11 cellular contexts compared by ENCODE assay signal in genomic region chr5:97167435-97167834, GRCh38. TPM values are rescaled to one million over a fixed set of nuclear protein-coding genes. Genes with fewer than 3 reads are reported as not detected.
DNase-seq lines count a peak whose midpoint lies in the region; ATAC-seq, FAIRE-seq and TF ChIP-seq lines count a peak whose summit lies in the region.
"Had no signal": no experiment of that assay in that cellular context is flagged by ENCODE, and none has a peak within 500 bp of the region (broad histone marks: within the 10 kb centered on the region; RNA-seq: fewer than 3 reads in every experiment).

No MANE protein-coding gene starts in this region.

- RAD21 ChIA-PET in GM12878 (lab: Charles Lee; ENCODE audit: unreplicated experiment), result interaction anchor here (1.1 to 1.4 kb wide), 4 partner anchors 25 to 415 kb away, joined by 3 to 4 read pairs (median 4); partner anchors contain the start of gene LIX1

- H3K9me3 ChIP-seq in GM12878 (replicated peaks; ENCODE audit: control insufficient read depth, insufficient read depth, low read length), result no peaks in the 10 kb centered on the region

- H3K79me2 ChIP-seq in GM12878 (ENCODE audit: control insufficient read depth, insufficient read depth, low read length), result no peaks in the 10 kb centered on the region; the same call in 1 of the 2 replicates

- intact Hi-C loops in GM12878 (cut with micrococcal nuclease; ENCODE audit: unreplicated experiment), result no loop called here

- H3K9ac ChIP-seq in GM12878 (ENCODE audit: control insufficient read depth, insufficient read depth, low read length), result peak overlapping the region; percentile 48

- H3K4me3 ChIP-seq in GM12865 (ENCODE audit: low read depth, low read length), result peak overlapping the region; percentile 39
- peak overlapping the region; percentile 9; the same call in 1 of the 2 replicates for H3K4me3 ChIP-seq in GM12878

- ATAC-seq in GM19395 (IDR thresholded peaks at IDR 0.05; ENCODE audit: unreplicated experiment) (peak; percentile 84), HG03139 (IDR thresholded peaks at IDR 0.05; ENCODE audit: unreplicated experiment) (peak; percentile 52), GM12878 (peak; percentile 89)

- H4K20me1 ChIP-seq in GM12878 (ENCODE audit: control insufficient read depth, insufficient read depth), result no peaks in the 10 kb centered on the region

- H3K27me3 ChIP-seq in GM12878 (replicated peaks in 1 of 2; ENCODE audit: control insufficient read depth in 2 of 2, insufficient read depth in 2 of 2, low read length in 1 of 2), result no peaks in the 10 kb centered on the region

- WGBS in GM12878 (ENCODE audit: insufficient coverage, insufficient replicate concordance, low lambda C conversion rate, missing lambda C conversion rate), result 0% methylated on average over 6 of the region's 6 CpGs

- no peak for TF ChIP-seq CTCF in GM12865 (IDR thresholded peaks at IDR 0.05; ENCODE audit: insufficient read depth, low read depth, low read length, missing control alignments)
- TF ChIP-seq CTCF in GM12878 (IDR thresholded peaks at IDR 0.05 in 2 of 3, conservative IDR thresholded peaks at IDR 0.05 in 1 of 3; ENCODE audit: control insufficient read depth in 2 of 3, extremely low read depth in 1 of 3, insufficient read depth in 1 of 3, low read depth in 3 of 3, low read length in 3 of 3), result no peak

- CTCF ChIA-PET in GM12878 (lab: Yijun Ruan, JAX), result interaction anchor here (0.9 to 15.3 kb wide), 7 partner anchors 28 to 553 kb away, joined by 3 to 223 read pairs (median 11); partner anchors contain the start of gene LIX1

- TSS peak; percentile 15 for BruUV-seq in GM12878 (replicated peaks; lab: Mats Ljungman, UMichigan)

- POLR2A ChIA-PET in GM12878 (lab: Charles Lee), result interaction anchor here (0.6 to 1.6 kb wide), 2 partner anchors 13 to 1404 kb away, joined by 3 read pairs; no protein-coding TSS in a partner anchor

- H3K36me3 ChIP-seq in GM12878 (ENCODE audit: control insufficient read depth in 2 of 2, insufficient read depth in 2 of 2, low read length in 1 of 2), result peaks cover 2 to 16% of the 10 kb centered on the region in 2 experiments; a peak in 3 of 4 replicates

- peaks cover 6% of the 10 kb centered on the region; the same call in 1 of the 2 replicates for H3K4me1 ChIP-seq in GM12878 (ENCODE audit: control insufficient read depth, insufficient read depth, low read length)

- SMC1A ChIA-PET in GM12878 (lab: Charles Lee; ENCODE audit: uncharacterized antibody, unreplicated experiment), result interaction anchor here (0.6 to 14.7 kb wide), 9 partner anchors 13 to 417 kb away, joined by 3 to 178 read pairs (median 4); partner anchors contain the start of genes LIX1 and RIOK2

- H3K4me2 ChIP-seq in GM12878 (ENCODE audit: control insufficient read depth, insufficient read depth), result peak overlapping the region; percentile 80

- in situ Hi-C loops in GM12878 (cut with MboI), result loop anchor here (10.0 kb wide), 1 partner anchor 553 kb away; no protein-coding TSS in a partner anchor

- H2AFZ ChIP-seq in GM12878 (ENCODE audit: control insufficient read depth, low read depth, low read length), result peak overlapping the region; percentile 21

- TF ChIP-seq EP300 in GM12878 (IDR thresholded peaks at IDR 0.05; ENCODE audit: borderline replicate concordance in 1 of 2, control insufficient read depth in 1 of 2, low read depth in 2 of 2, low read length in 2 of 2), result no peak

- TF ChIP-seq RAD21 in GM12878 (IDR thresholded peaks at IDR 0.05; ENCODE audit: insufficient read depth, low read depth, low read length), result no peak

- FAIRE-seq in GM12878 (lab: Jason Lieb, UNC), result peak; percentile 23
- FAIRE-seq: bronchial epithelial cell had no signal

- DNase-seq in GM12865 (ENCODE audit: low read depth), result peak; percentile 51
- DNase-seq in GM12878 (ENCODE audit: low read depth, low spot score), result peak; percentile 51
- DNase-seq in HK-2 (ENCODE audit: unreplicated experiment), result no peak
- DNase-seq in hippocampal formation (lab: John Stamatoyannopoulos, UW), result no peak
- no peak for DNase-seq in stimulated activated CD4-positive, alpha-beta T cell treated with anti-CD3 and anti-CD28 coated beads, Interleukin-1b, Interleukin-23, amount 100 ng/mL, for 48 hours
- DNase-seq in activated effector memory CD4-positive, alpha-beta T cell treated with anti-CD3 and anti-CD28 coated beads, Interleukin-2, amount 50 U/mL, for 16 hours, result no peak

- TF ChIP-seq POLR2A in GM12878 (IDR thresholded peaks at IDR 0.05; ENCODE audit: low read depth, low read length), result no peak

- H3K27ac ChIP-seq in GM12878 (ENCODE audit: control insufficient read depth, insufficient read depth), result peak overlapping the region; percentile 58

TF ChIP-seq in GM12878, 131 proteins besides CTCF, POLR2A, EP300 and RAD21 (continues in another document):
- TF ChIP-seq NBN (IDR thresholded peaks at IDR 0.05) (peak; percentile 53; the same call in 1 of the 2 replicates), YBX1 (IDR thresholded peaks at IDR 0.05) (no peak), ZBTB40 (IDR thresholded peaks at IDR 0.05; ENCODE audit: borderline replicate concordance) (no peak), ZNF24 (IDR thresholded peaks at IDR 0.05) (peak; percentile 56; the same call in 1 of the 2 replicates)

RNA-seq across cellular contexts. Expression of gene RIOK2, which starts 15.6 kb away (rescaled TPM):
- total RNA-seq in GM12878 (2013; cell fraction: nucleolus; rRNA removed), result 59.5 and 71.9 TPM in 2 replicates
- total RNA-seq in GM12878 (2014; rRNA removed), result 27.3 and 32.9 TPM in 2 replicates
- 35.1 and 37.5 TPM in 2 replicates for total RNA-seq in GM12878 (2014; rRNA removed; fragmentation: Illumina TruSeq; extraction: Trizol)
- 29.0 and 31.2 TPM in 2 replicates for total RNA-seq in GM12878 (2021)
- polyA plus RNA-seq in GM12878 (2011; ENCODE audit: low read depth), result 10.4 TPM
- polyA plus RNA-seq in GM12878 (2011; rRNA removed), result 27.1 and 57.9 TPM in 2 replicates
- polyA plus RNA-seq in GM12878 (2011; cell fraction: cytosol; rRNA removed), result 4.5 and 4.9 TPM in 2 replicates
- 12.7 and 14.3 TPM in 2 replicates for polyA plus RNA-seq in GM12878 (2011; cell fraction: nucleus; rRNA removed)
- polyA plus RNA-seq in GM12878 (2012), result 19.4 and 23.0 TPM in 2 replicates
- polyA plus RNA-seq in GM12878 (2014; fragmentation: Illumina TruSeq; extraction: Trizol), result 23.0 and 30.5 TPM in 2 replicates
- polyA plus RNA-seq in GM12878 (2014; fragmentation: Nextera tagmentation; extraction: Ambion mirVana), result 10 to 100 TPM; 55.9 to 59.3 TPM
- 23.9 and 26.1 TPM in 2 replicates for polyA plus RNA-seq in GM12878 (2014; rRNA removed)
- polyA plus RNA-seq in GM12878 (2016; fragmentation: Nextera tagmentation; extraction: Ambion mirVana), result 10 to 100 TPM; 64.7 to 69.1 TPM
- 26.0 and 29.9 TPM in 2 replicates for polyA minus RNA-seq in GM12878 (2011; rRNA and poly(A)+ RNA removed)
- 4.3 and 10.9 TPM in 2 replicates for polyA minus RNA-seq in GM12878 (2011; cell fraction: cytosol; rRNA and poly(A)+ RNA removed)
- polyA minus RNA-seq in GM12878 (2011; cell fraction: nucleus; rRNA and poly(A)+ RNA removed), result 36.9 and 80.7 TPM in 2 replicates

RNA-seq across cellular contexts. Expression of gene LIX1, which starts 25.0 kb away (rescaled TPM):
- total RNA-seq in GM12878 (2013; cell fraction: nucleolus; rRNA removed), result not detected in 2 replicates
- not detected in 2 replicates for total RNA-seq in GM12878 (2014; rRNA removed)
- 0.05 TPM in 1 of 2 replicates, not detected in the other for total RNA-seq in GM12878 (2014; rRNA removed; fragmentation: Illumina TruSeq; extraction: Trizol)
- not detected in 2 replicates for total RNA-seq in GM12878 (2021)
- not detected for polyA plus RNA-seq in GM12878 (2011; ENCODE audit: low read depth)
- polyA plus RNA-seq in GM12878 (2011; rRNA removed), result not detected in 2 replicates
- polyA plus RNA-seq in GM12878 (2011; cell fraction: cytosol; rRNA removed), result not detected in 2 replicates
- not detected in 2 replicates for polyA plus RNA-seq in GM12878 (2011; cell fraction: nucleus; rRNA removed)
- 0.03 and 0.05 TPM in 2 replicates for polyA plus RNA-seq in GM12878 (2012)
- 0.07 TPM in 1 of 2 replicates, not detected in the other for polyA plus RNA-seq in GM12878 (2014; fragmentation: Illumina TruSeq; extraction: Trizol)
- polyA plus RNA-seq in GM12878 (2014; fragmentation: Nextera tagmentation; extraction: Ambion mirVana), result under 1 TPM; 0.02 TPM
- not detected in 2 replicates for polyA plus RNA-seq in GM12878 (2014; rRNA removed)
- under 1 TPM; 0.04 to 0.05 TPM for polyA plus RNA-seq in GM12878 (2016; fragmentation: Nextera tagmentation; extraction: Ambion mirVana)
- polyA minus RNA-seq in GM12878 (2011; rRNA and poly(A)+ RNA removed), result not detected in 2 replicates
- not detected in 2 replicates for polyA minus RNA-seq in GM12878 (2011; cell fraction: cytosol; rRNA and poly(A)+ RNA removed)
- polyA minus RNA-seq in GM12878 (2011; cell fraction: nucleus; rRNA and poly(A)+ RNA removed), result not detected in 2 replicates
- total RNA-seq: bronchial epithelial cell; LHCN-M2; T-helper 1 cell treated with Interleukin-12 subunit alpha and Interleukin-12 subunit beta and Interleukin-4 antibody, amounts not matched to agents 30 ng/mL and 1 ng/mL, for 36 hours had no signal

Comparison
In these comparisons a context has a peak if more than half of its experiments do, and no peak if none do; other contexts are left out.
1. DNase-seq: peak in GM12865 (single experiment) and GM12878 (single experiment); none in HK-2 (single experiment), hippocampal formation (0 of 2), stimulated activated CD4-positive, alpha-beta T cell treated with anti-CD3 and anti-CD28 coated beads, Interleukin-1b, Interleukin-23, amount 100 ng/mL, for 48 hours (single experiment) and activated effector memory CD4-positive, alpha-beta T cell treated with anti-CD3 and anti-CD28 coated beads, Interleukin-2, amount 50 U/mL, for 16 hours (single experiment).
2. Peak in every context shown above with its lines, with median percentiles within 50 percentile points of each other: ATAC-seq.